Comparison of ENCODE assay signal across 21 cellular contexts in genomic region chr12:111664510-111664909, GRCh38. TPM values are rescaled to one million over a fixed set of nuclear protein-coding genes. Genes with fewer than 3 reads are reported as not detected.
DNase-seq lines count a peak whose midpoint lies in the region; ATAC-seq, FAIRE-seq and TF ChIP-seq lines count a peak whose summit lies in the region.
"Had no signal": no experiment of that assay in that cellular context is flagged by ENCODE, and none has a peak within 500 bp of the region (broad histone marks: within the 10 kb centered on the region; RNA-seq: fewer than 3 reads in every experiment).

No MANE protein-coding gene starts in this region.

- H3K9me3 Mint-ChIP-seq in HFFc6: no peaks in the 10 kb centered on the region

- H3K4me3 Mint-ChIP-seq in HFFc6: no peak overlapping the region

- H3K4me1 ChIP-seq in A549 (no peaks in the 10 kb centered on the region), mesendoderm (ENCODE audit: control insufficient read depth, low read depth, low read length) (no peaks in the 10 kb centered on the region)
- H3K4me1 ChIP-seq: SJSA1 had no signal

- H3K79me2 ChIP-seq in mesendoderm (ENCODE audit: control insufficient read depth, insufficient read depth, low read length): no peaks in the 10 kb centered on the region

- no peak overlapping the region for H4K8ac ChIP-seq in mesendoderm (ENCODE audit: low read depth, low read length)

- DNase-seq in A549 (ENCODE audit: low read depth in 1 of 2, low spot score in 1 of 2) (no peak), HFFc6 (no peak), caudate nucleus (lab: John Stamatoyannopoulos, UW) (no peak), mesendoderm (peak; percentile 38), superior temporal gyrus (ENCODE audit: extremely low spot score) (no peak), NAMALWA (ENCODE audit: low spot score) (no peak)
- DNase-seq: DND-41, GDM1, IMR-90, NCI-H1048, NCI-H1436 treated with DMSO at 0.1 percent for 48 hours, NCI-H2029 treated with DMSO at 0.1 percent for 48 hours, NCI-H510A, NCI-H82 had no signal

- no peaks in the 10 kb centered on the region for H3K27me3 Mint-ChIP-seq in HFFc6 (ENCODE audit: insufficient read depth)

- no peak overlapping the region for H2BK15ac ChIP-seq in mesendoderm (replicated peaks; ENCODE audit: low read depth)

- no peaks in the 10 kb centered on the region for H3K27me3 ChIP-seq in mesendoderm (ENCODE audit: insufficient read depth, low read length, poor library complexity)
- H3K27me3 ChIP-seq: SJSA1 had no signal

- H3K36me3 Mint-ChIP-seq in HFFc6 (ENCODE audit: low read depth): peaks cover 9% of the 10 kb centered on the region; the same call in 1 of the 2 replicates

- H3K36me3 ChIP-seq in mesendoderm (ENCODE audit: control insufficient read depth, insufficient read depth, low read length): peaks cover 9% of the 10 kb centered on the region

- no peak overlapping the region for H3K27ac ChIP-seq in A549
- peak overlapping the region; percentile 48 for H3K27ac ChIP-seq in caudate nucleus (ENCODE audit: low read depth, low read length)
- no peak overlapping the region for H3K27ac ChIP-seq in mesendoderm (ENCODE audit: low read depth, low read length)
- H3K27ac ChIP-seq: C4-2B, SJSA1 had no signal

- H2BK5ac ChIP-seq in mesendoderm (ENCODE audit: low read length): no peak overlapping the region

- H3K18ac ChIP-seq in mesendoderm (ENCODE audit: low read length): no peak overlapping the region

- no peak overlapping the region for H3K9ac ChIP-seq in mesendoderm (ENCODE audit: low read length)

- H3K9me3 ChIP-seq in A549: no peaks in the 10 kb centered on the region
- H3K9me3 ChIP-seq: SJSA1 had no signal

- no peaks in the 10 kb centered on the region for H3K4me1 Mint-ChIP-seq in HFFc6 (ENCODE audit: low read depth)

- H3K4ac ChIP-seq in mesendoderm (ENCODE audit: low read depth, low read length): no peak overlapping the region

- no peak overlapping the region for H3K23ac ChIP-seq in mesendoderm (ENCODE audit: low read length)

- no peak overlapping the region for H2AK5ac ChIP-seq in mesendoderm (ENCODE audit: low read length)

- H2BK120ac ChIP-seq in mesendoderm (ENCODE audit: low read depth, low read length): no peak overlapping the region

- H3K79me1 ChIP-seq in mesendoderm (ENCODE audit: low read length): no peaks in the 10 kb centered on the region

- TF ChIP-seq RAD21 in A549 (conservative IDR thresholded peaks at IDR 0.05 in 1 of 2, IDR thresholded peaks at IDR 0.05 in 1 of 2): no peak

- no peak for FAIRE-seq in A549 (lab: Jason Lieb, UNC)
- FAIRE-seq: GM12891, GM18507, H1 had no signal

- 95% methylated on average over 5 of the region's 5 CpGs for WGBS in A549 (ENCODE audit: missing lambda C conversion rate)
- no CpG with 5 or more reads among the region's 5 CpGs for WGBS in mesendoderm (ENCODE audit: extremely low coverage, insufficient coverage, low lambda C conversion rate)

- CTCF ChIA-PET in A549 (lab: Yijun Ruan, JAX): interaction anchor here (4.6 kb wide), 1 partner anchor 9 kb away, joined by 26 read pairs; no protein-coding TSS in a partner anchor

- no peak for TF ChIP-seq CTCF in A549 (IDR thresholded peaks at IDR 0.05)
- 0 out of 2 replicates have a peak, but pooled peaks have one; percentile 10 for TF ChIP-seq CTCF in HFFc6 (IDR thresholded peaks at IDR 0.05)

- POLR2A ChIA-PET in A549 (lab: Yijun Ruan, JAX): no interaction called here

- no peak overlapping the region for H3K4me3 ChIP-seq in A549
- no peak overlapping the region for H3K4me3 ChIP-seq in mesendoderm (ENCODE audit: low read length)
- H3K4me3 ChIP-seq: SJSA1 had no signal

- no peak overlapping the region for H3K56ac ChIP-seq in mesendoderm (ENCODE audit: low read length)

- no peak for TF ChIP-seq EP300 in A549 (IDR thresholded peaks at IDR 0.05)

- ATAC-seq in A549: peak; percentile 47 to 57; a peak in 3 of 6 replicates
- no peak for ATAC-seq in HG02759 (IDR thresholded peaks at IDR 0.05; ENCODE audit: unreplicated experiment)
- no peak for ATAC-seq in activated CD4-positive, CD25-positive, alpha-beta regulatory T cell treated with anti-CD3 and anti-CD28 coated beads, Interleukin-2, amount 50 U/mL, for 24 hours

- no peak overlapping the region for H3K27ac Mint-ChIP-seq in HFFc6

- H4K5ac ChIP-seq in mesendoderm (ENCODE audit: low read length): no peak overlapping the region

- H3K4me2 ChIP-seq in A549 (no peak overlapping the region), mesendoderm (ENCODE audit: low read length) (no peak overlapping the region)

- no peak for TF ChIP-seq POLR2A in A549 (IDR thresholded peaks at IDR 0.05; ENCODE audit: low read length)

TF ChIP-seq in A549, 52 proteins besides CTCF, POLR2A, EP300 and RAD21:
- no peak for TF ChIP-seq EHF (CRISPR knock-in tag; IDR thresholded peaks at IDR 0.05)
- TF ChIP-seq BCL3 (IDR thresholded peaks at IDR 0.05): no peak
- no peak for TF ChIP-seq MAFK (IDR thresholded peaks at IDR 0.05; ENCODE audit: partially characterized antibody)
- no peak for TF ChIP-seq CHD4 (IDR thresholded peaks at IDR 0.05; ENCODE audit: borderline replicate concordance)
- TF ChIP-seq TFCP2L1 (CRISPR knock-in tag; IDR thresholded peaks at IDR 0.05): no peak
- no peak for TF ChIP-seq MYC (IDR thresholded peaks at IDR 0.05; ENCODE audit: borderline replicate concordance, low read length)
- TF ChIP-seq HEYL (CRISPR knock-in tag; IDR thresholded peaks at IDR 0.05): no peak
- TF ChIP-seq RFX5 (IDR thresholded peaks at IDR 0.05): no peak
- TF ChIP-seq HOXA7 (CRISPR knock-in tag; IDR thresholded peaks at IDR 0.05): no peak
- no peak for TF ChIP-seq PHF8 (IDR thresholded peaks at IDR 0.05; ENCODE audit: borderline replicate concordance, low read depth)
- TF ChIP-seq KDM5A (IDR thresholded peaks at IDR 0.05): no peak
- no peak for TF ChIP-seq JUNB (IDR thresholded peaks at IDR 0.05)
- no peak for TF ChIP-seq NPAS2 (CRISPR knock-in tag; IDR thresholded peaks at IDR 0.05; ENCODE audit: borderline replicate concordance)
- TF ChIP-seq SREBF2 (IDR thresholded peaks at IDR 0.05): no peak
- TF ChIP-seq FOXS1 (CRISPR knock-in tag; IDR thresholded peaks at IDR 0.05): no peak
- TF ChIP-seq REST (IDR thresholded peaks at IDR 0.05): no peak

RNA-seq across cellular contexts. Expression of gene BRAP, which starts 21.2 kb away (rescaled TPM):
- polyA plus RNA-seq in A549 (2011; rRNA removed) (25.2 and 29.7 TPM in 2 replicates), A549 (2017; fragmentation: RNase III; extraction: RNeasy Plus Mini Kit Qiagen cat#74134 plus additional on column Dnase treatment) (12.8 to 13.0 TPM (median 13.0 TPM) in 3 replicates)
- polyA plus RNA-seq in A549 (2012; cell fraction: cytosol; rRNA removed): 10.6 and 12.1 TPM in 2 replicates
- polyA plus RNA-seq in A549 (2012; cell fraction: nucleus; rRNA removed): 6.5 and 9.2 TPM in 2 replicates
- 28.6 and 30.5 TPM in 2 replicates for polyA minus RNA-seq in A549 (2011; rRNA and poly(A)+ RNA removed)
- total RNA-seq in HFFc6 (2021; fragmentation: NEBNext Ultra II Directional; extraction: Animal tissue kit (Norgen Biotek cat#: 25700)): 10 to 100 TPM; 15.0 to 19.5 (median 17.8) TPM
- polyA plus RNA-seq in mesendoderm (2013, experiment 1 of 2): 19.3 TPM
- 19.3 TPM for polyA plus RNA-seq in mesendoderm (2013, experiment 2 of 2)

RNA-seq across cellular contexts. Expression of gene ACAD10, which starts 21.3 kb away (rescaled TPM):
- polyA plus RNA-seq in A549 (2011; rRNA removed) (22.0 and 32.6 TPM in 2 replicates), A549 (2017; fragmentation: RNase III; extraction: RNeasy Plus Mini Kit Qiagen cat#74134 plus additional on column Dnase treatment) (13.6 to 15.2 TPM (median 15.1 TPM) in 3 replicates)
- polyA plus RNA-seq in A549 (2012; cell fraction: cytosol; rRNA removed): 15.7 and 18.0 TPM in 2 replicates
- polyA plus RNA-seq in A549 (2012; cell fraction: nucleus; rRNA removed): 80.7 and 89.7 TPM in 2 replicates
- polyA minus RNA-seq in A549 (2011; rRNA and poly(A)+ RNA removed): 40.3 and 42.6 TPM in 2 replicates
- total RNA-seq in HFFc6 (2021; fragmentation: NEBNext Ultra II Directional; extraction: Animal tissue kit (Norgen Biotek cat#: 25700)): 10 to 100 TPM; 12.8 to 18.4 (median 17.8) TPM
- 4.9 TPM for polyA plus RNA-seq in mesendoderm (2013, experiment 1 of 2)
- 5.2 TPM for polyA plus RNA-seq in mesendoderm (2013, experiment 2 of 2)

Comparison
In these comparisons a context has a peak if more than half of its experiments do, and no peak if none do; other contexts are left out.
1. ATAC-seq: peak in A549 (2 of 2); none in HG02759 (single experiment) and activated CD4-positive, CD25-positive, alpha-beta regulatory T cell treated with anti-CD3 and anti-CD28 coated beads, Interleukin-2, amount 50 U/mL, for 24 hours (0 of 2).